8 cellular contexts compared by ENCODE assay signal in genomic region chr1:1206376-1207253, GRCh38. TPM values are rescaled to one million over a fixed set of nuclear protein-coding genes. Genes with fewer than 3 reads are reported as not detected.
DNase-seq lines count a peak whose midpoint lies in the region; ATAC-seq and TF ChIP-seq lines count a peak whose summit lies in the region.

TSS of gene TNFRSF18 (minus strand) at chr1:1206592. CDS start at chr1:1206571, 21 bp downstream.

- WGBS in right cardiac atrium: 11% methylated on average over 59 of the region's 59 CpGs

- TF ChIP-seq CTCF in activated CD8-positive, alpha-beta T cell treated with anti-CD3 and anti-CD28 coated beads for 36 hours (IDR thresholded peaks at IDR 0.05): no peak

- H3K9me3 Mint-ChIP-seq in activated CD8-positive, alpha-beta T cell treated with anti-CD3 and anti-CD28 coated beads for 36 hours: no peaks in the 10 kb centered on the region

- CTCF ChIA-PET in activated CD8-positive, alpha-beta T cell treated with anti-CD3 and anti-CD28 coated beads for 36 hours (lab: Charles Lee): interaction anchor here (1.2 to 3.7 kb wide), 3 partner anchors 44 to 142 kb away, joined by 3 to 20 read pairs (median 3); no protein-coding TSS in a partner anchor

- ATAC-seq in activated CD4-positive, CD25-positive, alpha-beta regulatory T cell treated with anti-CD3 and anti-CD28 coated beads, Interleukin-2, amount 50 U/mL, for 24 hours: peak; percentile 17 to 18
- ATAC-seq in activated CD8-positive, alpha-beta T cell treated with anti-CD3 and anti-CD28 coated beads for 36 hours: peak; percentile 11
- ATAC-seq in right cardiac atrium (no peak), GM18498 (IDR thresholded peaks at IDR 0.05; ENCODE audit: unreplicated experiment) (no peak), GM18520 (IDR thresholded peaks at IDR 0.05; ENCODE audit: unreplicated experiment) (no peak), HG03521 (IDR thresholded peaks at IDR 0.05; ENCODE audit: unreplicated experiment) (no peak)

- H3K36me3 Mint-ChIP-seq in activated CD8-positive, alpha-beta T cell treated with anti-CD3 and anti-CD28 coated beads for 36 hours (ENCODE audit: low read depth): peaks cover 14% of the 10 kb centered on the region

- no peaks in the 10 kb centered on the region for H3K4me1 ChIP-seq in right cardiac atrium (ENCODE audit: control insufficient read depth, insufficient read depth, low read length)

- no peak within 1 kb of the TSS for H3K4me3 ChIP-seq in right cardiac atrium (ENCODE audit: low read length)

- intact Hi-C loops in activated CD8-positive, alpha-beta T cell treated with anti-CD3 and anti-CD28 coated beads for 36 hours (cut with micrococcal nuclease): loop anchor here (10.0 kb wide), 1 partner anchor 62 kb away; no protein-coding TSS in a partner anchor
- intact Hi-C loops in right cardiac atrium (cut with DNase I): no loop called here

- DNase-seq in activated CD4-positive, CD25-positive, alpha-beta regulatory T cell (lab: John Stamatoyannopoulos, UW): no peak
- DNase-seq in activated CD8-positive, alpha-beta T cell treated with anti-CD3 and anti-CD28 coated beads for 36 hours: peak; percentile 70
- DNase-seq in right cardiac atrium: peak; percentile 14 to 64 (median 49)
- peak; percentile 35 to 43 for DNase-seq in stimulated activated CD8-positive, alpha-beta memory T cell treated with anti-CD3 and anti-CD28 coated beads, Interleukin-15, amount 100 ng/mL, for 48 hours (ENCODE audit: low read depth in 2 of 2)

- POLR2A ChIA-PET in activated CD8-positive, alpha-beta T cell treated with anti-CD3 and anti-CD28 coated beads for 36 hours (lab: Charles Lee): interaction anchor here (0.5 to 3.7 kb wide), 10 partner anchors 8 to 90 kb away, joined by 3 to 18 read pairs (median 3); partner anchors contain the start of gene TNFRSF4

- H3K27me3 ChIP-seq in right cardiac atrium (ENCODE audit: control insufficient read depth, insufficient read depth): no peaks in the 10 kb centered on the region

- peak within 1 kb of the TSS; percentile 79 for H3K4me3 Mint-ChIP-seq in activated CD8-positive, alpha-beta T cell treated with anti-CD3 and anti-CD28 coated beads for 36 hours

- peaks cover 31% of the 10 kb centered on the region for H3K4me1 Mint-ChIP-seq in activated CD8-positive, alpha-beta T cell treated with anti-CD3 and anti-CD28 coated beads for 36 hours (ENCODE audit: low read depth)

- H3K27ac ChIP-seq in right cardiac atrium (ENCODE audit: low read length): no peak within 1 kb of the TSS

- no peaks in the 10 kb centered on the region for H3K9me3 ChIP-seq in right cardiac atrium (ENCODE audit: control insufficient read depth, low read length)

- no peaks in the 10 kb centered on the region for H3K27me3 Mint-ChIP-seq in activated CD8-positive, alpha-beta T cell treated with anti-CD3 and anti-CD28 coated beads for 36 hours

- peak within 1 kb of the TSS; percentile 98 for H3K27ac Mint-ChIP-seq in activated CD8-positive, alpha-beta T cell treated with anti-CD3 and anti-CD28 coated beads for 36 hours

RNA-seq across cellular contexts. Expression of gene TNFRSF18, which starts in this region (rescaled TPM):
- total RNA-seq in activated CD8-positive, alpha-beta T cell treated with anti-CD3 and anti-CD28 coated beads for 36 hours: 100 to 1,000 TPM; 126 to 135 TPM
- under 1 TPM in 1 of 4 donors, not detected in 3; 0.38 TPM for total RNA-seq in right cardiac atrium
- 0.14 TPM for polyA plus RNA-seq in right cardiac atrium

Comparison
In these comparisons a context has a peak if more than half of its experiments do, and no peak if none do; other contexts are left out.
1. RNA of gene TNFRSF18 (total RNA-seq): 126 to 135 TPM in activated CD8-positive, alpha-beta T cell treated with anti-CD3 and anti-CD28 coated beads for 36 hours; 0.38 TPM in right cardiac atrium; every median in the first group is over 10 times any median in the second.
2. Peak in DNase-seq in right cardiac atrium; RNA of the gene not detected or under 1 TPM.
3. ATAC-seq: peak in activated CD4-positive, CD25-positive, alpha-beta regulatory T cell treated with anti-CD3 and anti-CD28 coated beads, Interleukin-2, amount 50 U/mL, for 24 hours (2 of 2) and activated CD8-positive, alpha-beta T cell treated with anti-CD3 and anti-CD28 coated beads for 36 hours (single experiment); none in right cardiac atrium (0 of 2), GM18498 (single experiment), GM18520 (single experiment) and HG03521 (single experiment).
4. DNase-seq: peak in activated CD8-positive, alpha-beta T cell treated with anti-CD3 and anti-CD28 coated beads for 36 hours (single experiment) and stimulated activated CD8-positive, alpha-beta memory T cell treated with anti-CD3 and anti-CD28 coated beads, Interleukin-15, amount 100 ng/mL, for 48 hours (2 of 2); none in activated CD4-positive, CD25-positive, alpha-beta regulatory T cell (0 of 4).